ENCODE assay signal across 7 cellular contexts in genomic region chr6:19375613-19376012, GRCh38.
"Had no signal": no experiment of that assay in that cellular context is flagged by ENCODE, and none has a peak within 500 bp of the region (broad histone marks: within the 10 kb centered on the region; RNA-seq: fewer than 3 reads in every experiment).

No MANE protein-coding gene starts in this region.

- ATAC-seq: GM12878 had no signal

- H3K4me3 ChIP-seq: GM12878 had no signal

- DNase-seq: GDM1, GF-D8 had no signal

- FAIRE-seq: G401.6, GM12878, GM12892, GM18507, GM19239 had no signal
